32 cellular contexts compared by ENCODE assay signal in genomic region chr6:64591682-64592081, GRCh38.
"Had no signal": no experiment of that assay in that cellular context is flagged by ENCODE, and none has a peak within 500 bp of the region (broad histone marks: within the 10 kb centered on the region; RNA-seq: fewer than 3 reads in every experiment).

No MANE protein-coding gene starts in this region.

- H3K4me3 ChIP-seq: ascending aorta, cardiac muscle cell, SJCRH30 had no signal

- H3K9me3 ChIP-seq: ascending aorta, SJCRH30, SK-N-SH had no signal

- H3K4me2 ChIP-seq: SK-N-SH had no signal

- H3K9ac ChIP-seq: SK-N-SH had no signal

- ATAC-seq: activated CD8-positive, alpha-beta T cell treated with anti-CD3 and anti-CD28 coated beads for 36 hours; activated T-cell treated with anti-CD3 and anti-CD28 coated beads, Interleukin-2, amount 50 U/mL, for 72 hours; activated T-helper 17 cell treated with anti-CD3 and anti-CD28 coated beads, Interleukin-2, amount 50 U/mL, for 72 hours; PC-3 had no signal

- H3K27ac ChIP-seq: ascending aorta, cardiac muscle cell, RWPE1, SJCRH30 had no signal

- H3K27me3 ChIP-seq: ascending aorta, cardiac muscle cell had no signal

- DNase-seq: activated CD4-positive, alpha-beta T cell treated with anti-CD3 and anti-CD28 coated beads, Interleukin-2, amount 10 ng/mL, durations not matched to agents 24 days and 14 days; activated CD4-positive, alpha-beta T cell treated with anti-CD3 and anti-CD28 coated beads, Interleukin-2, amount 50 U/mL, for 4 hours; activated CD8-positive, alpha-beta T cell treated with anti-CD3 and anti-CD28 coated beads for 36 hours; activated effector memory CD4-positive, alpha-beta T cell treated with anti-CD3 and anti-CD28 coated beads, Interleukin-2, amount 50 U/mL, for 16 hours; activated naive CD4-positive, alpha-beta T cell; activated naive CD4-positive, alpha-beta T cell treated with anti-CD3 and anti-CD28 coated beads, Interleukin-2, amount 50 U/mL, for 16 hours; activated naive CD8-positive, alpha-beta T cell treated with anti-CD3 and anti-CD28 coated beads, Interleukin-2, amount 10 ng/mL, durations not matched to agents 7 days and 5 days; activated T-cell treated with anti-CD3 and anti-CD28 coated beads, Interleukin-2, amount 50 U/mL, for 1 hour; activated T-cell treated with anti-CD3 and anti-CD28 coated beads, Interleukin-2, amount 50 U/mL, for 72 hours; amygdala; Kasumi-1; KG1; MM.1S; MV-4-11; NCI-H1092; NCI-H1436 treated with DMSO at 0.1 percent for 48 hours; NCI-H187; NCI-H2029 treated with DMSO at 0.1 percent for 48 hours; NCI-H2107; NCI-H510A; NCI-H748 treated with DMSO at 0.1 percent for 48 hours; NK-92 treated with Interleukin-12 subunit alpha and Interleukin-12 subunit beta, amount 100 ng/mL, for 24 hours; PC-3; SHP77; SJCRH30; SK-N-SH had no signal

- H3K36me3 Mint-ChIP-seq: activated naive CD8-positive, alpha-beta T cell treated with anti-CD3 and anti-CD28 coated beads, Interleukin-2, amount 10 ng/mL, durations not matched to agents 7 days and 5 days had no signal

- H3K27ac Mint-ChIP-seq: activated CD4-positive, alpha-beta T cell treated with anti-CD3 and anti-CD28 coated beads, Interleukin-2, amount 10 ng/mL, durations not matched to agents 24 days and 14 days; activated CD8-positive, alpha-beta T cell treated with anti-CD3 and anti-CD28 coated beads for 36 hours; activated naive CD8-positive, alpha-beta T cell treated with anti-CD3 and anti-CD28 coated beads, Interleukin-2, amount 10 ng/mL, durations not matched to agents 7 days and 5 days; activated T-cell treated with anti-CD3 and anti-CD28 coated beads, Interleukin-2, amount 50 U/mL, for 72 hours; activated T-helper 17 cell treated with anti-CD3 and anti-CD28 coated beads, Interleukin-2, amount 50 U/mL, for 72 hours; T-helper 1 cell treated with Interleukin-12 subunit alpha and Interleukin-12 subunit beta and Interleukin-4 antibody, amounts not matched to agents 30 μg/mL and 1 μg/mL, for 36 hours; T-helper 2 cell treated with Interferon-gamma antibody and Interleukin-4, amounts not matched to agents 5 μg/mL and 100 μg/mL, for 36 hours had no signal

- H3K36me3 ChIP-seq: ascending aorta, cardiac muscle cell, SJCRH30 had no signal

- H3K4me1 ChIP-seq: ascending aorta, SJCRH30 had no signal
